11 cellular contexts compared by ENCODE assay signal in the genomic region with DNA sequence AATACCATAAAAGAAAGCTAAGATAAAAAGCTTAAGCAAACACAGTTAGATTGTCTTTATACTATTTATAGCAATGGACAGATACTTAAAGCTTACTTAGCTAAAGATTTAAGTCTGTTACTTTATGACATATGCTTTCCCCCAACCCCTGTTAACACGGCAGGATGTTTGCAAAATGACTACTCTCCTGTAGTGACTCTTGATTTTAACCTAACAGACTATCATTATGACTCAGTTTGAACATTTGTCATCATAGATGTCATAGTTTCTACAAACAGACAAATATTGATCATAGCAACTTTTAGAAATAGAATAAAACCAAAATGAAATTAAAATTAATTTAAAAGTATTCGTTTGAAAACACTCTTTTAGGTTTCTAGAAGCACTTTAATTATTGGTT. TPM values are rescaled to one million over a fixed set of nuclear protein-coding genes. Genes with fewer than 3 reads are reported as not detected.
A peak's percentile ranks its signal among the peaks of the same experiment; 100 is the strongest.
DNase-seq lines count a peak whose midpoint lies in the region; ATAC-seq and FAIRE-seq lines count a peak whose summit lies in the region.
"Had no signal": no experiment of that assay in that cellular context is flagged by ENCODE, and none has a peak within 500 bp of the region (broad histone marks: within the 10 kb centered on the region; RNA-seq: fewer than 3 reads in every experiment).

No MANE protein-coding gene starts in this region.

- peaks cover 29% of the 10 kb centered on the region for H3K4me1 Mint-ChIP-seq in activated T-helper 1 cell treated with anti-CD3 and anti-CD28 coated beads, Interleukin-12 subunit alpha, Interleukin-12 subunit beta, Interleukin-2, Interleukin-4 antibody, amounts not matched to agents 30 ng/mL and 10 ng/mL and 1 ng/mL, durations not matched to agents 14 hours and 24 hours and 36 hours (ENCODE audit: low read depth)

- H3K27me3 Mint-ChIP-seq in activated T-helper 1 cell treated with anti-CD3 and anti-CD28 coated beads, Interleukin-12 subunit alpha, Interleukin-12 subunit beta, Interleukin-2, Interleukin-4 antibody, amounts not matched to agents 30 ng/mL and 10 ng/mL and 1 ng/mL, durations not matched to agents 14 hours and 24 hours and 36 hours (ENCODE audit: insufficient read depth): peaks cover 1% of the 10 kb centered on the region

- ATAC-seq in HG03064 (IDR thresholded peaks at IDR 0.05; ENCODE audit: low read depth, unreplicated experiment): peak; percentile 88
- no peak for ATAC-seq in left cardiac atrium
- no peak for ATAC-seq in right cardiac atrium
- ATAC-seq: body of pancreas had no signal

- H3K27me3 ChIP-seq in H7 (ENCODE audit: control insufficient read depth, insufficient read depth, low read length) (peaks cover 9% of the 10 kb centered on the region), right cardiac atrium (ENCODE audit: control insufficient read depth, insufficient read depth) (no peaks in the 10 kb centered on the region)
- H3K27me3 ChIP-seq: body of pancreas had no signal

- intact Hi-C loops in activated T-helper 1 cell treated with anti-CD3 and anti-CD28 coated beads, Interleukin-12 subunit alpha, Interleukin-12 subunit beta, Interleukin-2, Interleukin-4 antibody, amounts not matched to agents 30 ng/mL and 10 ng/mL and 1 ng/mL, durations not matched to agents 14 hours and 24 hours and 36 hours (cut with micrococcal nuclease): loop anchor here (1.0 to 2.0 kb wide), 9 partner anchors 8 to 375 kb away; partner anchors contain the start of genes COMMD3 and DNAJC1
- intact Hi-C loops in left cardiac atrium (cut with DNase I) (no loop called here), right cardiac atrium (cut with DNase I) (no loop called here)

- no peak overlapping the region for H3K4me3 ChIP-seq in H7 (ENCODE audit: insufficient read depth, low read depth, low read length)
- H3K4me3 ChIP-seq in right cardiac atrium (ENCODE audit: low read length): no peak overlapping the region
- H3K4me3 ChIP-seq: body of pancreas, lung had no signal

- H3K36me3 Mint-ChIP-seq in activated T-helper 1 cell treated with anti-CD3 and anti-CD28 coated beads, Interleukin-12 subunit alpha, Interleukin-12 subunit beta, Interleukin-2, Interleukin-4 antibody, amounts not matched to agents 30 ng/mL and 10 ng/mL and 1 ng/mL, durations not matched to agents 14 hours and 24 hours and 36 hours (ENCODE audit: low read depth): no peaks in the 10 kb centered on the region

- H3K9me3 Mint-ChIP-seq in activated T-helper 1 cell treated with anti-CD3 and anti-CD28 coated beads, Interleukin-12 subunit alpha, Interleukin-12 subunit beta, Interleukin-2, Interleukin-4 antibody, amounts not matched to agents 30 ng/mL and 10 ng/mL and 1 ng/mL, durations not matched to agents 14 hours and 24 hours and 36 hours: no peaks in the 10 kb centered on the region

- no peak overlapping the region for H3K4me3 Mint-ChIP-seq in activated T-helper 1 cell treated with anti-CD3 and anti-CD28 coated beads, Interleukin-12 subunit alpha, Interleukin-12 subunit beta, Interleukin-2, Interleukin-4 antibody, amounts not matched to agents 30 ng/mL and 10 ng/mL and 1 ng/mL, durations not matched to agents 14 hours and 24 hours and 36 hours

- DNase-seq in Daoy (ENCODE audit: low read depth): peak; percentile 39
- DNase-seq in GM19239 (ENCODE audit: insufficient read length, low spot score): no peak
- peak; percentile 41 for DNase-seq in activated T-helper 1 cell treated with anti-CD3 and anti-CD28 coated beads, Interleukin-12 subunit alpha, Interleukin-12 subunit beta, Interleukin-2, Interleukin-4 antibody, amounts not matched to agents 30 ng/mL and 10 ng/mL and 1 ng/mL, durations not matched to agents 14 hours and 24 hours and 36 hours (ENCODE audit: low spot score)
- no peak for DNase-seq in left cardiac atrium
- no peak for DNase-seq in H7
- DNase-seq in right cardiac atrium: no peak
- DNase-seq in DMS 273 treated with DMSO at 0.1 percent for 48 hours (lab: John Stamatoyannopoulos, UW): no peak
- DNase-seq: body of pancreas had no signal

- H3K9me3 ChIP-seq in right cardiac atrium (ENCODE audit: control insufficient read depth, low read length): no peaks in the 10 kb centered on the region
- H3K9me3 ChIP-seq: body of pancreas had no signal

- no peaks in the 10 kb centered on the region for H3K36me3 ChIP-seq in H7 (replicated peaks; ENCODE audit: control insufficient read depth, insufficient read depth, low read length)

- 81% methylated on average over 2 of the region's 2 CpGs for WGBS in right cardiac atrium

- H3K27ac ChIP-seq in right cardiac atrium (ENCODE audit: low read length): no peak overlapping the region
- H3K27ac ChIP-seq: body of pancreas had no signal

- peak overlapping the region; percentile 71 for H3K27ac Mint-ChIP-seq in activated T-helper 1 cell treated with anti-CD3 and anti-CD28 coated beads, Interleukin-12 subunit alpha, Interleukin-12 subunit beta, Interleukin-2, Interleukin-4 antibody, amounts not matched to agents 30 ng/mL and 10 ng/mL and 1 ng/mL, durations not matched to agents 14 hours and 24 hours and 36 hours

- no peaks in the 10 kb centered on the region for H3K4me1 ChIP-seq in right cardiac atrium (ENCODE audit: control insufficient read depth, insufficient read depth, low read length)
- H3K4me1 ChIP-seq: body of pancreas had no signal

- peak; percentile 82 for FAIRE-seq in GM19239 (lab: Jason Lieb, UNC)

RNA-seq across cellular contexts. Expression of gene COMMD3, which starts 7.8 kb away (rescaled TPM):
- 33.4 and 47.7 TPM in 2 replicates for total RNA-seq in Daoy (2014; rRNA removed; shearing (Covaris generic))
- 78.7 and 84.4 TPM in 2 replicates for total RNA-seq in activated T-helper 1 cell treated with anti-CD3 and anti-CD28 coated beads, Interleukin-12 subunit alpha, Interleukin-12 subunit beta, Interleukin-2, Interleukin-4 antibody, amounts not matched to agents 30 ng/mL and 10 ng/mL and 1 ng/mL, durations not matched to agents 14 hours and 24 hours and 36 hours
- 10 to 100 TPM; 73.5 to 74.8 TPM for total RNA-seq in left cardiac atrium
- total RNA-seq in H7 (2014; rRNA removed; shearing (Covaris generic)): 1.1 and 1.8 TPM in 2 replicates
- 10 to 100 TPM; 67.7 to 86.3 (median 81.2) TPM for total RNA-seq in right cardiac atrium
- polyA plus RNA-seq in right cardiac atrium: 95.9 TPM

RNA-seq across cellular contexts. Expression of gene BMI1, which starts 12.5 kb away (rescaled TPM):
- 83.7 and 96.8 TPM in 2 replicates for total RNA-seq in Daoy (2014; rRNA removed; shearing (Covaris generic))
- 59.3 and 66.5 TPM in 2 replicates for total RNA-seq in activated T-helper 1 cell treated with anti-CD3 and anti-CD28 coated beads, Interleukin-12 subunit alpha, Interleukin-12 subunit beta, Interleukin-2, Interleukin-4 antibody, amounts not matched to agents 30 ng/mL and 10 ng/mL and 1 ng/mL, durations not matched to agents 14 hours and 24 hours and 36 hours
- total RNA-seq in left cardiac atrium: 10 to 100 TPM; 39.9 to 40.5 TPM
- 1.3 and 4.1 TPM in 2 replicates for total RNA-seq in H7 (2014; rRNA removed; shearing (Covaris generic))
- total RNA-seq in right cardiac atrium: 10 to 100 TPM; 36.0 to 41.1 (median 37.7) TPM
- polyA plus RNA-seq in right cardiac atrium: 17.0 TPM

RNA-seq across cellular contexts. Expression of gene SPAG6, which starts 36.9 kb away (rescaled TPM):
- total RNA-seq in Daoy (2014; rRNA removed; shearing (Covaris generic)): 0.74 TPM in 1 of 2 replicates, not detected in the other
- 0.18 TPM in 1 of 2 replicates, not detected in the other for total RNA-seq in activated T-helper 1 cell treated with anti-CD3 and anti-CD28 coated beads, Interleukin-12 subunit alpha, Interleukin-12 subunit beta, Interleukin-2, Interleukin-4 antibody, amounts not matched to agents 30 ng/mL and 10 ng/mL and 1 ng/mL, durations not matched to agents 14 hours and 24 hours and 36 hours
- total RNA-seq in left cardiac atrium (not detected), right cardiac atrium (under 1 TPM in 1 of 4 donors, not detected in 3; 0.09 TPM)
- total RNA-seq in H7 (2014; rRNA removed; shearing (Covaris generic)): not detected in 2 replicates
- 0.05 TPM for polyA plus RNA-seq in right cardiac atrium
- total RNA-seq: RPMI7951 had no signal

Comparison
In these comparisons a context has a peak if more than half of its experiments do, and no peak if none do; other contexts are left out.
1. DNase-seq: peak in Daoy (single experiment) and activated T-helper 1 cell treated with anti-CD3 and anti-CD28 coated beads, Interleukin-12 subunit alpha, Interleukin-12 subunit beta, Interleukin-2, Interleukin-4 antibody, amounts not matched to agents 30 ng/mL and 10 ng/mL and 1 ng/mL, durations not matched to agents 14 hours and 24 hours and 36 hours (single experiment); none in GM19239 (single experiment), left cardiac atrium (single experiment), H7 (single experiment), right cardiac atrium (0 of 3) and DMS 273 treated with DMSO at 0.1 percent for 48 hours (single experiment).
2. RNA of gene COMMD3, which starts 7.8 kb away (total RNA-seq): 67.7 to 86.3 TPM in right cardiac atrium, 78.7 to 84.4 TPM in activated T-helper 1 cell treated with anti-CD3 and anti-CD28 coated beads, Interleukin-12 subunit alpha, Interleukin-12 subunit beta, Interleukin-2, Interleukin-4 antibody, amounts not matched to agents 30 ng/mL and 10 ng/mL and 1 ng/mL, durations not matched to agents 14 hours and 24 hours and 36 hours, 73.5 to 74.8 TPM in left cardiac atrium and 33.4 to 47.7 TPM in Daoy; 1.1 to 1.8 TPM in H7; every median in the first group is over 10 times any median in the second.